In genomic region chr12:131736807-131737484, GRCh38 we compare ENCODE assay signal across 1 cellular context.
TF ChIP-seq lines count a peak whose summit lies in the region.

No MANE protein-coding gene starts in this region.

TF ChIP-seq in IMR-90, 13 proteins besides CTCF, POLR2A, EP300 and RAD21:
- TF ChIP-seq USF2 (IDR thresholded peaks at IDR 0.05; ENCODE audit: low read depth, low read length) (no peak), NFE2L2 (IDR thresholded peaks at IDR 0.05; ENCODE audit: low read depth, low read length) (no peak), MAZ (IDR thresholded peaks at IDR 0.05; ENCODE audit: borderline replicate concordance, low read depth, low read length) (no peak), FOS (IDR thresholded peaks at IDR 0.05; ENCODE audit: low read depth, low read length) (peak; percentile 52)
